ENCODE assay signal across 1 cellular context in the genomic region with DNA sequence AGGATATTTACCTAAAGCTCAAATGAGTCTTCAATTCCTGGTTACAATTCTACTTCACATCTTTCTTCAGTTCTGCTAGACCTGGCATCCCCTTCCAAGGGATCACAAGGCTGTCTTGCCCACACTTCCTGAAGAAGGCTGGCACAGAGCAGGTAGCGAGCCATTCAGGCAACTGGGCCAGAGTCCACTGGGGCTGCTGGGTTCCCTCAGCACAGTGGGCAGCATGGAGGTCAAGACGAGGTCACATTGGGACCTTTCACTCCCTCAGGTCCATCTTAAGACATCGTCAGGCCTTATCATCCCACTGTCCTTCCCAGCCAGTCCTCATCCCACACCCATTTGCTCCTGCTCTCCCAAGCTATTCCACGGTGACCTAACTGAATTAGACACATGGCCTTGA.
TF ChIP-seq lines count a peak whose summit lies in the region.

No MANE protein-coding gene starts in this region.

TF ChIP-seq in K562, 482 proteins besides CTCF, POLR2A, EP300 and RAD21:
- TF ChIP-seq, protein P1, sequence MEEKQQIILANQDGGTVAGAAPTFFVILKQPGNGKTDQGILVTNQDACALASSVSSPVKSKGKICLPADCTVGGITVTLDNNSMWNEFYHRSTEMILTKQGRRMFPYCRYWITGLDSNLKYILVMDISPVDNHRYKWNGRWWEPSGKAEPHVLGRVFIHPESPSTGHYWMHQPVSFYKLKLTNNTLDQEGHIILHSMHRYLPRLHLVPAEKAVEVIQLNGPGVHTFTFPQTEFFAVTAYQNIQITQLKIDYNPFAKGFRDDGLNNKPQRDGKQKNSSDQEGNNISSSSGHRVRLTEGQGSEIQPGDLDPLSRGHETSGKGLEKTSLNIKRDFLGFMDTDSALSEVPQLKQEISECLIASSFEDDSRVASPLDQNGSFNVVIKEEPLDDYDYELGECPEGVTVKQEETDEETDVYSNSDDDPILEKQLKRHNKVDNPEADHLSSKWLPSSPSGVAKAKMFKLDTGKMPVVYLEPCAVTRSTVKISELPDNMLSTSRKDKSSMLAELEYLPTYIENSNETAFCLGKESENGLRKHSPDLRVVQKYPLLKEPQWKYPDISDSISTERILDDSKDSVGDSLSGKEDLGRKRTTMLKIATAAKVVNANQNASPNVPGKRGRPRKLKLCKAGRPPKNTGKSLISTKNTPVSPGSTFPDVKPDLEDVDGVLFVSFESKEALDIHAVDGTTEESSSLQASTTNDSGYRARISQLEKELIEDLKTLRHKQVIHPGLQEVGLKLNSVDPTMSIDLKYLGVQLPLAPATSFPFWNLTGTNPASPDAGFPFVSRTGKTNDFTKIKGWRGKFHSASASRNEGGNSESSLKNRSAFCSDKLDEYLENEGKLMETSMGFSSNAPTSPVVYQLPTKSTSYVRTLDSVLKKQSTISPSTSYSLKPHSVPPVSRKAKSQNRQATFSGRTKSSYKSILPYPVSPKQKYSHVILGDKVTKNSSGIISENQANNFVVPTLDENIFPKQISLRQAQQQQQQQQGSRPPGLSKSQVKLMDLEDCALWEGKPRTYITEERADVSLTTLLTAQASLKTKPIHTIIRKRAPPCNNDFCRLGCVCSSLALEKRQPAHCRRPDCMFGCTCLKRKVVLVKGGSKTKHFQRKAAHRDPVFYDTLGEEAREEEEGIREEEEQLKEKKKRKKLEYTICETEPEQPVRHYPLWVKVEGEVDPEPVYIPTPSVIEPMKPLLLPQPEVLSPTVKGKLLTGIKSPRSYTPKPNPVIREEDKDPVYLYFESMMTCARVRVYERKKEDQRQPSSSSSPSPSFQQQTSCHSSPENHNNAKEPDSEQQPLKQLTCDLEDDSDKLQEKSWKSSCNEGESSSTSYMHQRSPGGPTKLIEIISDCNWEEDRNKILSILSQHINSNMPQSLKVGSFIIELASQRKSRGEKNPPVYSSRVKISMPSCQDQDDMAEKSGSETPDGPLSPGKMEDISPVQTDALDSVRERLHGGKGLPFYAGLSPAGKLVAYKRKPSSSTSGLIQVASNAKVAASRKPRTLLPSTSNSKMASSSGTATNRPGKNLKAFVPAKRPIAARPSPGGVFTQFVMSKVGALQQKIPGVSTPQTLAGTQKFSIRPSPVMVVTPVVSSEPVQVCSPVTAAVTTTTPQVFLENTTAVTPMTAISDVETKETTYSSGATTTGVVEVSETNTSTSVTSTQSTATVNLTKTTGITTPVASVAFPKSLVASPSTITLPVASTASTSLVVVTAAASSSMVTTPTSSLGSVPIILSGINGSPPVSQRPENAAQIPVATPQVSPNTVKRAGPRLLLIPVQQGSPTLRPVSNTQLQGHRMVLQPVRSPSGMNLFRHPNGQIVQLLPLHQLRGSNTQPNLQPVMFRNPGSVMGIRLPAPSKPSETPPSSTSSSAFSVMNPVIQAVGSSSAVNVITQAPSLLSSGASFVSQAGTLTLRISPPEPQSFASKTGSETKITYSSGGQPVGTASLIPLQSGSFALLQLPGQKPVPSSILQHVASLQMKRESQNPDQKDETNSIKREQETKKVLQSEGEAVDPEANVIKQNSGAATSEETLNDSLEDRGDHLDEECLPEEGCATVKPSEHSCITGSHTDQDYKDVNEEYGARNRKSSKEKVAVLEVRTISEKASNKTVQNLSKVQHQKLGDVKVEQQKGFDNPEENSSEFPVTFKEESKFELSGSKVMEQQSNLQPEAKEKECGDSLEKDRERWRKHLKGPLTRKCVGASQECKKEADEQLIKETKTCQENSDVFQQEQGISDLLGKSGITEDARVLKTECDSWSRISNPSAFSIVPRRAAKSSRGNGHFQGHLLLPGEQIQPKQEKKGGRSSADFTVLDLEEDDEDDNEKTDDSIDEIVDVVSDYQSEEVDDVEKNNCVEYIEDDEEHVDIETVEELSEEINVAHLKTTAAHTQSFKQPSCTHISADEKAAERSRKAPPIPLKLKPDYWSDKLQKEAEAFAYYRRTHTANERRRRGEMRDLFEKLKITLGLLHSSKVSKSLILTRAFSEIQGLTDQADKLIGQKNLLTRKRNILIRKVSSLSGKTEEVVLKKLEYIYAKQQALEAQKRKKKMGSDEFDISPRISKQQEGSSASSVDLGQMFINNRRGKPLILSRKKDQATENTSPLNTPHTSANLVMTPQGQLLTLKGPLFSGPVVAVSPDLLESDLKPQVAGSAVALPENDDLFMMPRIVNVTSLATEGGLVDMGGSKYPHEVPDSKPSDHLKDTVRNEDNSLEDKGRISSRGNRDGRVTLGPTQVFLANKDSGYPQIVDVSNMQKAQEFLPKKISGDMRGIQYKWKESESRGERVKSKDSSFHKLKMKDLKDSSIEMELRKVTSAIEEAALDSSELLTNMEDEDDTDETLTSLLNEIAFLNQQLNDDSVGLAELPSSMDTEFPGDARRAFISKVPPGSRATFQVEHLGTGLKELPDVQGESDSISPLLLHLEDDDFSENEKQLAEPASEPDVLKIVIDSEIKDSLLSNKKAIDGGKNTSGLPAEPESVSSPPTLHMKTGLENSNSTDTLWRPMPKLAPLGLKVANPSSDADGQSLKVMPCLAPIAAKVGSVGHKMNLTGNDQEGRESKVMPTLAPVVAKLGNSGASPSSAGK (IDR thresholded peaks at IDR 0.05): peak; percentile 29; the same call in 1 of the 2 replicates
- TF ChIP-seq CBX1 (IDR thresholded peaks at IDR 0.05; ENCODE audit: low read depth) (no peak), NFRKB (IDR thresholded peaks at IDR 0.05; ENCODE audit: low read depth) (peak; percentile 43; the same call in 1 of the 2 replicates), HOXB6 (CRISPR knock-in tag; IDR thresholded peaks at IDR 0.05; ENCODE audit: borderline replicate concordance) (no peak), CREM (IDR thresholded peaks at IDR 0.05; ENCODE audit: low read depth) (no peak), SNRNP70 (optimal IDR thresholded peaks at IDR 0.05; ENCODE audit: low read depth, low read length) (no peak), NR3C1 (CRISPR knock-in tag; IDR thresholded peaks at IDR 0.05) (no peak), RUNX1 (IDR thresholded peaks at IDR 0.05; ENCODE audit: low read depth) (no peak), NFXL1 (CRISPR knock-in tag; IDR thresholded peaks at IDR 0.05) (0 out of 2 replicates have a peak, but pooled peaks have one; percentile 14), RNF2 (IDR thresholded peaks at IDR 0.05) (no peak), U2AF1 (optimal IDR thresholded peaks at IDR 0.05; ENCODE audit: low read depth, low read length) (no peak), ZBTB17 (CRISPR knock-in tag; IDR thresholded peaks at IDR 0.05) (peak; percentile 24; the same call in 1 of the 2 replicates), SRSF7 (optimal IDR thresholded peaks at IDR 0.05; ENCODE audit: low read depth, low read length) (no peak), MCM3 (IDR thresholded peaks at IDR 0.05) (no peak), ZC3H4 (CRISPR knock-in tag; IDR thresholded peaks at IDR 0.05; ENCODE audit: borderline replicate concordance) (no peak), CREB5 (CRISPR knock-in tag; IDR thresholded peaks at IDR 0.05) (no peak), GATAD2B (IDR thresholded peaks at IDR 0.05; ENCODE audit: borderline replicate concordance) (no peak), HDAC3 (IDR thresholded peaks at IDR 0.05; ENCODE audit: borderline replicate concordance, partially characterized antibody) (no peak), GTF2A2 (tag; IDR thresholded peaks at IDR 0.05) (0 out of 2 replicates have a peak, but pooled peaks have one; percentile 20)
- TF ChIP-seq, protein P2, sequence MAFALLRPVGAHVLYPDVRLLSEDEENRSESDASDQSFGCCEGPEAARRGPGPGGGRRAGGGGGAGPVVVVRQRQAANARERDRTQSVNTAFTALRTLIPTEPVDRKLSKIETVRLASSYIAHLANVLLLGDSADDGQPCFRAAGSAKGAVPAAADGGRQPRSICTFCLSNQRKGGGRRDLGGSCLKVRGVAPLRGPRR (CRISPR knock-in tag; IDR thresholded peaks at IDR 0.05): 0 out of 2 replicates have a peak, but pooled peaks have one; percentile 19
- TF ChIP-seq, protein P3, sequence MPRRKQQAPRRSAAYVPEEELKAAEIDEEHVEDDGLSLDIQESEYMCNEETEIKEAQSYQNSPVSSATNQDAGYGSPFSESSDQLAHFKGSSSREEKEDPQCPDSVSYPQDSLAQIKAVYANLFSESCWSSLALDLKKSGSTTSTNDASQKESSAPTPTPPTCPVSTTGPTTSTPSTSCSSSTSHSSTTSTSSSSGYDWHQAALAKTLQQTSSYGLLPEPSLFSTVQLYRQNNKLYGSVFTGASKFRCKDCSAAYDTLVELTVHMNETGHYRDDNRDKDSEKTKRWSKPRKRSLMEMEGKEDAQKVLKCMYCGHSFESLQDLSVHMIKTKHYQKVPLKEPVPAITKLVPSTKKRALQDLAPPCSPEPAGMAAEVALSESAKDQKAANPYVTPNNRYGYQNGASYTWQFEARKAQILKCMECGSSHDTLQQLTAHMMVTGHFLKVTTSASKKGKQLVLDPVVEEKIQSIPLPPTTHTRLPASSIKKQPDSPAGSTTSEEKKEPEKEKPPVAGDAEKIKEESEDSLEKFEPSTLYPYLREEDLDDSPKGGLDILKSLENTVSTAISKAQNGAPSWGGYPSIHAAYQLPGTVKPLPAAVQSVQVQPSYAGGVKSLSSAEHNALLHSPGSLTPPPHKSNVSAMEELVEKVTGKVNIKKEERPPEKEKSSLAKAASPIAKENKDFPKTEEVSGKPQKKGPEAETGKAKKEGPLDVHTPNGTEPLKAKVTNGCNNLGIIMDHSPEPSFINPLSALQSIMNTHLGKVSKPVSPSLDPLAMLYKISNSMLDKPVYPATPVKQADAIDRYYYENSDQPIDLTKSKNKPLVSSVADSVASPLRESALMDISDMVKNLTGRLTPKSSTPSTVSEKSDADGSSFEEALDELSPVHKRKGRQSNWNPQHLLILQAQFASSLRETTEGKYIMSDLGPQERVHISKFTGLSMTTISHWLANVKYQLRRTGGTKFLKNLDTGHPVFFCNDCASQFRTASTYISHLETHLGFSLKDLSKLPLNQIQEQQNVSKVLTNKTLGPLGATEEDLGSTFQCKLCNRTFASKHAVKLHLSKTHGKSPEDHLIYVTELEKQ (CRISPR knock-in tag; IDR thresholded peaks at IDR 0.05): no peak
- TF ChIP-seq, protein P4, sequence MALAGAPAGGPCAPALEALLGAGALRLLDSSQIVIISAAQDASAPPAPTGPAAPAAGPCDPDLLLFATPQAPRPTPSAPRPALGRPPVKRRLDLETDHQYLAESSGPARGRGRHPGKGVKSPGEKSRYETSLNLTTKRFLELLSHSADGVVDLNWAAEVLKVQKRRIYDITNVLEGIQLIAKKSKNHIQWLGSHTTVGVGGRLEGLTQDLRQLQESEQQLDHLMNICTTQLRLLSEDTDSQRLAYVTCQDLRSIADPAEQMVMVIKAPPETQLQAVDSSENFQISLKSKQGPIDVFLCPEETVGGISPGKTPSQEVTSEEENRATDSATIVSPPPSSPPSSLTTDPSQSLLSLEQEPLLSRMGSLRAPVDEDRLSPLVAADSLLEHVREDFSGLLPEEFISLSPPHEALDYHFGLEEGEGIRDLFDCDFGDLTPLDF (CRISPR knock-in tag; IDR thresholded peaks at IDR 0.05): no peak
- TF ChIP-seq, protein P5, sequence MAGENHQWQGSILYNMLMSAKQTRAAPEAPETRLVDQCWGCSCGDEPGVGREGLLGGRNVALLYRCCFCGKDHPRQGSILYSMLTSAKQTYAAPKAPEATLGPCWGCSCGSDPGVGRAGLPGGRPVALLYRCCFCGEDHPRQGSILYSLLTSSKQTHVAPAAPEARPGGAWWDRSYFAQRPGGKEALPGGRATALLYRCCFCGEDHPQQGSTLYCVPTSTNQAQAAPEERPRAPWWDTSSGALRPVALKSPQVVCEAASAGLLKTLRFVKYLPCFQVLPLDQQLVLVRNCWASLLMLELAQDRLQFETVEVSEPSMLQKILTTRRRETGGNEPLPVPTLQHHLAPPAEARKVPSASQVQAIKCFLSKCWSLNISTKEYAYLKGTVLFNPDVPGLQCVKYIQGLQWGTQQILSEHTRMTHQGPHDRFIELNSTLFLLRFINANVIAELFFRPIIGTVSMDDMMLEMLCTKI (IDR thresholded peaks at IDR 0.05; ENCODE audit: partially characterized antibody): no peak
- TF ChIP-seq, protein P6, sequence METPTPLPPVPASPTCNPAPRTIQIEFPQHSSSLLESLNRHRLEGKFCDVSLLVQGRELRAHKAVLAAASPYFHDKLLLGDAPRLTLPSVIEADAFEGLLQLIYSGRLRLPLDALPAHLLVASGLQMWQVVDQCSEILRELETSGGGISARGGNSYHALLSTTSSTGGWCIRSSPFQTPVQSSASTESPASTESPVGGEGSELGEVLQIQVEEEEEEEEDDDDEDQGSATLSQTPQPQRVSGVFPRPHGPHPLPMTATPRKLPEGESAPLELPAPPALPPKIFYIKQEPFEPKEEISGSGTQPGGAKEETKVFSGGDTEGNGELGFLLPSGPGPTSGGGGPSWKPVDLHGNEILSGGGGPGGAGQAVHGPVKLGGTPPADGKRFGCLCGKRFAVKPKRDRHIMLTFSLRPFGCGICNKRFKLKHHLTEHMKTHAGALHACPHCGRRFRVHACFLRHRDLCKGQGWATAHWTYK (CRISPR knock-in tag; IDR thresholded peaks at IDR 0.05): peak; percentile 45; the same call in 1 of the 2 replicates
